11 cellular contexts compared by ENCODE assay signal in genomic region chr6:5517781-5518180, GRCh38.
DNase-seq lines count a peak whose midpoint lies in the region; ATAC-seq and TF ChIP-seq lines count a peak whose summit lies in the region.
"Had no signal": no experiment of that assay in that cellular context is flagged by ENCODE, and none has a peak within 500 bp of the region (broad histone marks: within the 10 kb centered on the region; RNA-seq: fewer than 3 reads in every experiment).

No MANE protein-coding gene starts in this region.

- H3K4me1 ChIP-seq in mucosa of descending colon (ENCODE audit: low read depth) = no peaks in the 10 kb centered on the region
- H3K4me1 ChIP-seq: A549 had no signal

- no peak overlapping the region for H3K4me3 ChIP-seq in mucosa of descending colon
- H3K4me3 ChIP-seq: A549 had no signal

- peak; percentile 72 for DNase-seq in activated CD4-positive, alpha-beta T cell treated with anti-CD3 and anti-CD28 coated beads for 36 hours
- no peak for DNase-seq in activated CD4-positive, alpha-beta T cell treated with anti-CD3 and anti-CD28 coated beads for 1 hour
- DNase-seq in Kasumi-1 (lab: John Stamatoyannopoulos, UW) (peak; percentile 11 to 18), NCI-H1105 treated with DMSO at 0.1 percent for 48 hours (lab: John Stamatoyannopoulos, UW) (no peak), mucosa of descending colon (no peak)
- DNase-seq in activated effector memory CD4-positive, alpha-beta T cell treated with anti-CD3 and anti-CD28 coated beads, Interleukin-2, amount 50 U/mL, for 16 hours = peak; percentile 67
- peak; percentile 15 to 27 for DNase-seq in stimulated activated CD8-positive, alpha-beta memory T cell treated with anti-CD3 and anti-CD28 coated beads, Interleukin-2, amount 100 ng/mL, for 48 hours (ENCODE audit: low read depth in 2 of 2)
- DNase-seq: NCI-H510A, trophoblast cell had no signal

- H3K36me3 Mint-ChIP-seq in activated CD4-positive, alpha-beta T cell treated with anti-CD3 and anti-CD28 coated beads for 36 hours (ENCODE audit: low read depth) = peaks cover 1% of the 10 kb centered on the region

- no peak overlapping the region for H3K4me3 Mint-ChIP-seq in activated CD4-positive, alpha-beta T cell treated with anti-CD3 and anti-CD28 coated beads for 36 hours

- no peaks in the 10 kb centered on the region for H3K9me3 ChIP-seq in mucosa of descending colon
- H3K9me3 ChIP-seq: A549 had no signal

- H3K27me3 Mint-ChIP-seq in activated CD4-positive, alpha-beta T cell treated with anti-CD3 and anti-CD28 coated beads for 36 hours = no peaks in the 10 kb centered on the region

- intact Hi-C loops in activated CD4-positive, alpha-beta T cell treated with anti-CD3 and anti-CD28 coated beads for 36 hours (cut with DNase I, micrococcal nuclease) = loop anchor here in 1 of 2 experiments (5.0 kb wide), 1 partner anchor 490 kb away; the partner anchor contains the start of gene NRN1
- intact Hi-C loops in mucosa of descending colon (cut with DNase I, micrococcal nuclease) = no loop called here

- no peaks in the 10 kb centered on the region for H3K36me3 ChIP-seq in mucosa of descending colon (ENCODE audit: low read depth)

- ATAC-seq in activated CD4-positive, alpha-beta T cell treated with anti-CD3 and anti-CD28 coated beads for 36 hours = peak; percentile 94
- ATAC-seq in GM18907 (IDR thresholded peaks at IDR 0.05; ENCODE audit: unreplicated experiment) = no peak
- no peak for ATAC-seq in mucosa of descending colon
- ATAC-seq: A549 had no signal

- H3K9me3 Mint-ChIP-seq in activated CD4-positive, alpha-beta T cell treated with anti-CD3 and anti-CD28 coated beads for 36 hours (ENCODE audit: low read depth) = no peaks in the 10 kb centered on the region

- CTCF ChIA-PET in activated CD4-positive, alpha-beta T cell treated with anti-CD3 and anti-CD28 coated beads for 36 hours (lab: Charles Lee) = no interaction called here

- POLR2A ChIA-PET in activated CD4-positive, alpha-beta T cell treated with anti-CD3 and anti-CD28 coated beads for 36 hours (lab: Charles Lee) = no interaction called here

- peaks cover 43% of the 10 kb centered on the region for H3K4me1 Mint-ChIP-seq in activated CD4-positive, alpha-beta T cell treated with anti-CD3 and anti-CD28 coated beads for 36 hours

- TF ChIP-seq CTCF in mucosa of descending colon (IDR thresholded peaks at IDR 0.05) = no peak

- H3K27ac Mint-ChIP-seq in activated CD4-positive, alpha-beta T cell treated with anti-CD3 and anti-CD28 coated beads for 36 hours = peak overlapping the region; percentile 87

Comparison
In these comparisons a context has a peak if more than half of its experiments do, and no peak if none do; other contexts are left out.
1. DNase-seq: peak in activated CD4-positive, alpha-beta T cell treated with anti-CD3 and anti-CD28 coated beads for 36 hours (single experiment), Kasumi-1 (2 of 2), activated effector memory CD4-positive, alpha-beta T cell treated with anti-CD3 and anti-CD28 coated beads, Interleukin-2, amount 50 U/mL, for 16 hours (single experiment) and stimulated activated CD8-positive, alpha-beta memory T cell treated with anti-CD3 and anti-CD28 coated beads, Interleukin-2, amount 100 ng/mL, for 48 hours (2 of 2); none in activated CD4-positive, alpha-beta T cell treated with anti-CD3 and anti-CD28 coated beads for 1 hour (single experiment), NCI-H1105 treated with DMSO at 0.1 percent for 48 hours (single experiment) and mucosa of descending colon (0 of 3).